ENCODE assay signal across 2 cellular contexts in the genomic region with DNA sequence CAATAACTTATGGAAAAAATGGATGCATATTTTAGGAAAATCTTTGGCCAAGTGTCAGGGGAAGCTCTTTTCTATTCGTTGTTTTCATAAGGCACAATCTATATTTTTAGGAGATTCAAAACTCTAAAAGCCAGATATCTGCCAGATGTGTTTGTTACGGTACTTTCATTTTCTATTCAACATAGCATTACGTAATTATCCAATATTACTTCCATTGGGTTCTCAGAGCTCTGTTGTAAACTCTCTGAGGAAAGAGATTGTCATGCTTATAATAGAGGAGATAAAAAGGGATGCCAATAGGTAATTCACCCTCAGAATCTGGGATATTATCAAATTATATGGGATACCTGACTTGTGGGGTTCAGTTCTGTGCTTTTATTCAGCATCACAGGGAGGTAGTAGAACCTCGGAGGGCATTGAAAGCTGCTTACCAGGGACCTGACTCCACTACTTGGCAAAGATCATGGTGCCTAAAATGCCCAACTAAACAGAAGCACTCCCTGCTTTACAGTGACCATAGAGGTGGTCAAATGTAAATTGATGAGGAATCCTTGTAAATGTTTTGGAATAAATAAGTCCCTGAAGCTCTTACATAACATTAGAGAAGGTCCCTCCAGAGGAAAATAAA.
TF ChIP-seq lines count a peak whose summit lies in the region.

No MANE protein-coding gene starts in this region.

TF ChIP-seq in liver, 16 proteins besides CTCF, POLR2A, EP300 and RAD21:
- TF ChIP-seq, protein P1, sequence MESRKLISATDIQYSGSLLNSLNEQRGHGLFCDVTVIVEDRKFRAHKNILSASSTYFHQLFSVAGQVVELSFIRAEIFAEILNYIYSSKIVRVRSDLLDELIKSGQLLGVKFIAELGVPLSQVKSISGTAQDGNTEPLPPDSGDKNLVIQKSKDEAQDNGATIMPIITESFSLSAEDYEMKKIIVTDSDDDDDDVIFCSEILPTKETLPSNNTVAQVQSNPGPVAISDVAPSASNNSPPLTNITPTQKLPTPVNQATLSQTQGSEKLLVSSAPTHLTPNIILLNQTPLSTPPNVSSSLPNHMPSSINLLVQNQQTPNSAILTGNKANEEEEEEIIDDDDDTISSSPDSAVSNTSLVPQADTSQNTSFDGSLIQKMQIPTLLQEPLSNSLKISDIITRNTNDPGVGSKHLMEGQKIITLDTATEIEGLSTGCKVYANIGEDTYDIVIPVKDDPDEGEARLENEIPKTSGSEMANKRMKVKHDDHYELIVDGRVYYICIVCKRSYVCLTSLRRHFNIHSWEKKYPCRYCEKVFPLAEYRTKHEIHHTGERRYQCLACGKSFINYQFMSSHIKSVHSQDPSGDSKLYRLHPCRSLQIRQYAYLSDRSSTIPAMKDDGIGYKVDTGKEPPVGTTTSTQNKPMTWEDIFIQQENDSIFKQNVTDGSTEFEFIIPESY (IDR thresholded peaks at IDR 0.05): no peak
- peak in 1 of 2 donors; percentile 8 for TF ChIP-seq JUND (IDR thresholded peaks at IDR 0.05)

TF ChIP-seq in HepG2, 621 proteins besides CTCF, POLR2A, EP300 and RAD21:
- TF ChIP-seq, protein P2, sequence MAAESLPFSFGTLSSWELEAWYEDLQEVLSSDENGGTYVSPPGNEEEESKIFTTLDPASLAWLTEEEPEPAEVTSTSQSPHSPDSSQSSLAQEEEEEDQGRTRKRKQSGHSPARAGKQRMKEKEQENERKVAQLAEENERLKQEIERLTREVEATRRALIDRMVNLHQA (CRISPR knock-in tag; IDR thresholded peaks at IDR 0.05): no peak
- TF ChIP-seq ZNF30 (CRISPR knock-in tag; IDR thresholded peaks at IDR 0.05) (no peak), ZNF883 (CRISPR knock-in tag; IDR thresholded peaks at IDR 0.05; ENCODE audit: not compliant biosample characterization) (no peak), ARHGAP35 (CRISPR knock-in tag; IDR thresholded peaks at IDR 0.05; ENCODE audit: borderline replicate concordance) (no peak), ZSCAN21 (CRISPR knock-in tag; IDR thresholded peaks at IDR 0.05; ENCODE audit: borderline replicate concordance) (no peak), SYNCRIP (IDR thresholded peaks at IDR 0.05; ENCODE audit: insufficient read depth, low read depth, low read length) (no peak), HNF4A (CRISPR knock-in tag; IDR thresholded peaks at IDR 0.05) (no peak), TARDBP (CRISPR knock-in tag; IDR thresholded peaks at IDR 0.05) (no peak), MBNL3 (CRISPR knock-in tag; conservative IDR thresholded peaks at IDR 0.05) (no peak), CC2D1A (CRISPR knock-in tag; IDR thresholded peaks at IDR 0.05) (no peak)
- TF ChIP-seq, protein P3, sequence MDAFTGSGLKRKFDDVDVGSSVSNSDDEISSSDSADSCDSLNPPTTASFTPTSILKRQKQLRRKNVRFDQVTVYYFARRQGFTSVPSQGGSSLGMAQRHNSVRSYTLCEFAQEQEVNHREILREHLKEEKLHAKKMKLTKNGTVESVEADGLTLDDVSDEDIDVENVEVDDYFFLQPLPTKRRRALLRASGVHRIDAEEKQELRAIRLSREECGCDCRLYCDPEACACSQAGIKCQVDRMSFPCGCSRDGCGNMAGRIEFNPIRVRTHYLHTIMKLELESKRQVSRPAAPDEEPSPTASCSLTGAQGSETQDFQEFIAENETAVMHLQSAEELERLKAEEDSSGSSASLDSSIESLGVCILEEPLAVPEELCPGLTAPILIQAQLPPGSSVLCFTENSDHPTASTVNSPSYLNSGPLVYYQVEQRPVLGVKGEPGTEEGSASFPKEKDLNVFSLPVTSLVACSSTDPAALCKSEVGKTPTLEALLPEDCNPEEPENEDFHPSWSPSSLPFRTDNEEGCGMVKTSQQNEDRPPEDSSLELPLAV (CRISPR knock-in tag; conservative IDR thresholded peaks at IDR 0.05; ENCODE audit: low read depth): no peak
- TF ChIP-seq, protein P4, sequence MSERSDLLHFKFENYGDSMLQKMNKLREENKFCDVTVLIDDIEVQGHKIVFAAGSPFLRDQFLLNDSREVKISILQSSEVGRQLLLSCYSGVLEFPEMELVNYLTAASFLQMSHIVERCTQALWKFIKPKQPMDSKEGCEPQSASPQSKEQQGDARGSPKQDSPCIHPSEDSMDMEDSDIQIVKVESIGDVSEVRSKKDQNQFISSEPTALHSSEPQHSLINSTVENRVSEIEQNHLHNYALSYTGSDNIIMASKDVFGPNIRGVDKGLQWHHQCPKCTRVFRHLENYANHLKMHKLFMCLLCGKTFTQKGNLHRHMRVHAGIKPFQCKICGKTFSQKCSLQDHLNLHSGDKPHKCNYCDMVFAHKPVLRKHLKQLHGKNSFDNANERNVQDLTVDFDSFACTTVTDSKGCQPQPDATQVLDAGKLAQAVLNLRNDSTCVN (CRISPR knock-in tag; IDR thresholded peaks at IDR 0.05; ENCODE audit: borderline replicate concordance): no peak
- TF ChIP-seq, protein P5, sequence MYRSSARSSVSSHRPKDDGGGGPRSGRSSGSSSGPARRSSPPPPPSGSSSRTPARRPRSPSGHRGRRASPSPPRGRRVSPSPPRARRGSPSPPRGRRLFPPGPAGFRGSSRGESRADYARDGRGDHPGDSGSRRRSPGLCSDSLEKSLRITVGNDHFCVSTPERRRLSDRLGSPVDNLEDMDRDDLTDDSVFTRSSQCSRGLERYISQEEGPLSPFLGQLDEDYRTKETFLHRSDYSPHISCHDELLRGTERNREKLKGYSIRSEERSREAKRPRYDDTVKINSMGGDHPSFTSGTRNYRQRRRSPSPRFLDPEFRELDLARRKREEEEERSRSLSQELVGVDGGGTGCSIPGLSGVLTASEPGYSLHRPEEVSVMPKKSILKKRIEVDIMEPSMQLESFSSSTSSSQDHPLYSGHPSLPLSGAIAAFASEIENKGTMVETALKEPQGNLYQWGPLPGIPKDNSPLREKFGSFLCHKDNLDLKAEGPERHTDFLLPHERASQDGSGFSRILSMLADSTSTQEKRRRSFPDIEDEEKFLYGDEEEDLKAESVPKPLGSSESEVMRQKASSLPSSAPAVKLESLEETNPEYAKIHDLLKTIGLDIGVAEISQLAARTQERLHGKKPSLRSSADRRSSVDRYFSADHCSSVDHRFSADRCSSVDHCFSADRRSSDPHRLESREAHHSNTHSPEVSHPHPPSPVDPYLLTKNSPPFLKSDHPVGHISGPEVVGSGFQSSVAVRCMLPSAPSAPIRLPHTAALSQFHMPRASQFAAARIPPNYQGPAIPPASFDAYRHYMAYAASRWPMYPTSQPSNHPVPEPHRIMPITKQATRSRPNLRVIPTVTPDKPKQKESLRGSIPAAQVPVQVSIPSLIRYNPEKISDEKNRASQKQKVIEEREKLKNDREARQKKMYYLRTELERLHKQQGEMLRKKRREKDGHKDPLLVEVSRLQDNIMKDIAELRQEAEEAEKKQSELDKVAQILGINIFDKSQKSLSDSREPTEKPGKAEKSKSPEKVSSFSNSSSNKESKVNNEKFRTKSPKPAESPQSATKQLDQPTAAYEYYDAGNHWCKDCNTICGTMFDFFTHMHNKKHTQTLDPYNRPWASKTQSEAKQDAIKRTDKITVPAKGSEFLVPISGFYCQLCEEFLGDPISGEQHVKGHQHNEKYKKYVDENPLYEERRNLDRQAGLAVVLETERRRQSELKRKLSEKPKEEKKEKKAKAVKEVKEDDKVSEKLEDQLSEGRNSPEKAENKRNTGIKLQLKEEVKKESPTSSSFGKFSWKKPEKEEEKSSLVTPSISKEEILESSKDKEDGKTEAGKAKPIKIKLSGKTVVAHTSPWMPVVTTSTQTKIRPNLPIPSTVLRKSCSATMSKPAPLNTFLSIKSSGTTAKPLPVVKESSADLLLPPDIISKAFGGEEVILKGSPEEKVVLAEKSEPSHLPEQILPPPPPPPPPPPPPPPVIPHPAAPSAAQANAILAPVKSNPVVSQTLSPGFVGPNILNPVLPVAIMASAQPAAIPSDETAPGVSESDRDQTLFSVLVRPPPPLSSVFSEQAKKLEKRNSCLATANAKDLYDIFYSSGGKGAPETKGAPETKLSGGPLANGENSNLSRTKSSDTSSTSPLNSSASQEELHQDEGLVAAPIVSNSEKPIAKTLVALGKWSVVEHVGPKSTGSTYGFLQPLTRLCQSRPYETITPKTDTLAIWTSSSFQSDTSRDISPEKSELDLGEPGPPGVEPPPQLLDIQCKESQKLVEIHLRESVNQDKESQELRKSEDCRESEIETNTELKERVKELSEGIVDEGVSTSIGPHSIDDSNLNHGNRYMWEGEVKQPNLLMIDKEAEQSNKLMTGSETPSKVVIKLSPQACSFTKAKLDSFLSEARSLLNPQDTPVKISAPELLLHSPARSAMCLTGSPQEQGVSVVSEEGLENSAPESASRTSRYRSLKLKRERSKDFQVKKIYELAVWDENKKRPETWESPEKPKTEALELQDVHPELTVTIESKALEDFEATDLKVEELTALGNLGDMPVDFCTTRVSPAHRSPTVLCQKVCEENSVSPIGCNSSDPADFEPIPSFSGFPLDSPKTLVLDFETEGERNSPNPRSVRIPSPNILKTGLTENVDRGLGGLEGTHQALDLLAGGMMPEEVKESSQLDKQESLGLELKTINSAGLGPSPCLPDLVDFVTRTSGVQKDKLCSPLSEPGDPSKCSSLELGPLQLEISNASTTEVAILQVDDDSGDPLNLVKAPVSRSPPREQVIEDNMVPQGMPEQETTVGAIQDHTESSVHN (CRISPR knock-in tag; IDR thresholded peaks at IDR 0.05): no peak
TF ChIP-seq in HepG2: peak in this region for 0.
